In the genomic region with DNA sequence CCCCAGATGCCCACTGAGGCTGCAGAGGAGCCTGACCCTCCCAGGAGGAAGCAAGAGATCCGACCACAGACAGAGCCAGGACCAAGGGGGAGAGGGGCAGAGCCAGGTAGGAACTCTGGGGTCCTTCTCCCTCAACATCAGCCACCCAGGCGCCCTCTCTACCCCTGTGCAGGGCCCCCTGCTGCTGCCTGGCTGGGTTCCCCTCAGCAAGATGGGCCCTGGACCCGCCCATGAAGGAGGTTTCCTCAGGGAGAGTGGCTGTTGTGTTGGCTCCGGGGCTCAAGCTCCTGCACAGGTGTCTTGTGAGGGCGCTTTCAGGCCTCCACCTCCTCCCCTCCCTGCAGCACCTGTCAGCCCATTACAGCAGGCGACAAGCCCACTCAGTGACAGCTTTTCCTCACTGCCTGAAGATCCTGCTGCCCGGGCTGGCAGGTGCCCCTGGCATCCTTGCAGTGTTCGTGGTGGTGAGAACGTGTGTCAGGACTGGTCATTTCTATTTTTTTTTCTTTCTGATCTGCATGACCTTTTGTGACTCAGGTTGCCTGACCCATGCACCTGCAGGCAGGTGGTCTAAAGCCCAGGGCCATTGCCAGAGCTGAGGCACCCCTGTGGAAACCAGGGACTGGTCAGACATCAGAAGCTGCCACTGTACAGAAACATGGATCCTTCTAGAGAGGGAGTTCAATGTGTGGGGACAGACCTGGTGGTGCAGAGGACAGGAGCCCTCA, we compare ENCODE assay signal across 12 cellular contexts. TPM values are rescaled to one million over a fixed set of nuclear protein-coding genes. Genes with fewer than 3 reads are reported as not detected.
DNase-seq lines count a peak whose midpoint lies in the region; TF ChIP-seq lines count a peak whose summit lies in the region.
"Not testable (repeated sequence)": the region's sequence is repeated elsewhere in the genome, so short reads cannot be mapped to it uniquely, and the experiment has no call there.
"Had no signal": no experiment of that assay in that cellular context is flagged by ENCODE, and none has a peak within 500 bp of the region (broad histone marks: within the 10 kb centered on the region; RNA-seq: fewer than 3 reads in every experiment).

No MANE protein-coding gene starts in this region.

- H4K8ac ChIP-seq in H9 (replicated peaks; ENCODE audit: insufficient read length, low read depth, low read length), result not testable (repeated sequence)

- not testable (repeated sequence) for TF ChIP-seq CTCF in H9 (conservative IDR thresholded peaks at IDR 0.05); chondrocyte (IDR thresholded peaks at IDR 0.05); osteocyte (IDR thresholded peaks at IDR 0.05); testis (IDR thresholded peaks at IDR 0.05)

- H3K27me3 ChIP-seq in H9 (ENCODE audit: insufficient read depth, low read length); testis: not testable (repeated sequence)

- not testable (repeated sequence) for H4K91ac ChIP-seq in H9 (ENCODE audit: insufficient read length, low read depth, low read length)

- H4K20me1 ChIP-seq in H9 (ENCODE audit: control insufficient read depth, insufficient read depth, insufficient read length), result not testable (repeated sequence)

- DNase-seq in H9 (peak; percentile 4), chondrocyte (ENCODE audit: low spot score) (peak; percentile 41), cardiac septum (ENCODE audit: low spot score) (peak; percentile 66), osteocyte (ENCODE audit: extremely low spot score, unreplicated experiment) (peak; percentile 63), testis (peak; percentile 1)
- DNase-seq in activated CD4-positive, alpha-beta memory T cell treated with anti-CD3 and anti-CD28 coated beads for 36 hours, result peak; percentile 3
- peak; percentile 13 to 14 for DNase-seq in activated T-cell treated with anti-CD3 and anti-CD28 coated beads, Interleukin-2, amount 50 U/mL, for 48 hours

- not testable (repeated sequence) for H2BK5ac ChIP-seq in H9 (ENCODE audit: insufficient read length, low read length)

- not testable (repeated sequence) for H3K56ac ChIP-seq in H9 (ENCODE audit: insufficient read length, low read depth, low read length)

- H3T11ph ChIP-seq in H9 (ENCODE audit: low read length), result not testable (repeated sequence)

- not testable (repeated sequence) for H2AK5ac ChIP-seq in H9 (ENCODE audit: insufficient read length, low read length)

- H3K36me3 ChIP-seq in testis (ENCODE audit: low read depth, missing control alignments), result not testable (repeated sequence)

- not testable (repeated sequence) for H3K9me3 Mint-ChIP-seq in H9; activated CD4-positive, alpha-beta memory T cell treated with anti-CD3 and anti-CD28 coated beads for 36 hours; chondrocyte (ENCODE audit: low read depth); osteocyte (ENCODE audit: unreplicated experiment)

- H3K27me3 Mint-ChIP-seq in H9 (ENCODE audit: low read depth); activated CD4-positive, alpha-beta memory T cell treated with anti-CD3 and anti-CD28 coated beads for 36 hours; chondrocyte (ENCODE audit: low read depth); osteocyte (ENCODE audit: unreplicated experiment): not testable (repeated sequence)

- H3K79me1 ChIP-seq in H9 (ENCODE audit: insufficient read depth, low read depth, low read length, poor library complexity, severe bottlenecking), result not testable (repeated sequence)

- H2BK12ac ChIP-seq in H9 (ENCODE audit: insufficient read length, low read depth, low read length), result not testable (repeated sequence)

- H3K4me3 ChIP-seq in testis, result not testable (repeated sequence)

- not testable (repeated sequence) for H3K4me1 Mint-ChIP-seq in H9; activated CD4-positive, alpha-beta memory T cell treated with anti-CD3 and anti-CD28 coated beads for 36 hours (ENCODE audit: low read depth); chondrocyte (ENCODE audit: low read depth); osteocyte (ENCODE audit: unreplicated experiment)

- not testable (repeated sequence) for H2AFZ ChIP-seq in H9 (ENCODE audit: low read length)

- H4K5ac ChIP-seq in H9 (ENCODE audit: insufficient read length, low read depth, low read length), result not testable (repeated sequence)

- not testable (repeated sequence) for H2BK120ac ChIP-seq in H9 (ENCODE audit: low read depth, low read length, poor library complexity, severe bottlenecking)

- not testable (repeated sequence) for H3K23ac ChIP-seq in H9 (ENCODE audit: insufficient read length, low read depth, low read length)

- intact Hi-C loops in activated CD4-positive, alpha-beta memory T cell treated with anti-CD3 and anti-CD28 coated beads for 36 hours (cut with micrococcal nuclease); cardiac septum (cut with DNase I); testis (cut with DNase I; ENCODE audit: low total_unique reads): not testable (repeated sequence)

- not testable (repeated sequence) for H3K18ac ChIP-seq in H9 (ENCODE audit: insufficient read length, low read depth, low read length)

- H3K4me2 ChIP-seq in H9 (ENCODE audit: insufficient read depth, insufficient read length, low read length), result not testable (repeated sequence)

- not testable (repeated sequence) for H3K36me3 Mint-ChIP-seq in H9 (ENCODE audit: insufficient read depth in 1 of 3, low read depth in 3 of 3); activated CD4-positive, alpha-beta memory T cell treated with anti-CD3 and anti-CD28 coated beads for 36 hours; chondrocyte (ENCODE audit: low read depth); osteocyte (ENCODE audit: unreplicated experiment)

- not testable (repeated sequence) for H3K27ac ChIP-seq in H9 (ENCODE audit: insufficient read length, low read depth, low read length); testis

- not testable (repeated sequence) for H3K27ac Mint-ChIP-seq in H9; activated CD4-positive, alpha-beta memory T cell treated with anti-CD3 and anti-CD28 coated beads for 36 hours; chondrocyte (ENCODE audit: unreplicated experiment); osteocyte (ENCODE audit: unreplicated experiment)

- H3K9ac ChIP-seq in H9 (ENCODE audit: extremely low read depth, insufficient read length, low read length), result not testable (repeated sequence)

- H3K23me2 ChIP-seq in H9 (ENCODE audit: insufficient read length, low read depth, low read length, poor library complexity, severe bottlenecking), result not testable (repeated sequence)

- no CpG with 5 or more reads among the region's 9 CpGs for WGBS in H9 (ENCODE audit: extremely low coverage, insufficient read length, low lambda C conversion rate)
- 88 to 100% methylated on average over 5 to 6 of the region's 9 CpGs for WGBS in testis, 2 donors

- H3K79me2 ChIP-seq in H9 (ENCODE audit: insufficient read depth, low read length), result not testable (repeated sequence)

- not testable (repeated sequence) for H2BK15ac ChIP-seq in H9 (ENCODE audit: low read depth, low read length)

- H3K4me3 Mint-ChIP-seq in H9; activated CD4-positive, alpha-beta memory T cell treated with anti-CD3 and anti-CD28 coated beads for 36 hours; chondrocyte (ENCODE audit: unreplicated experiment); osteocyte (ENCODE audit: unreplicated experiment): not testable (repeated sequence)

- H3K4ac ChIP-seq in H9 (ENCODE audit: low read depth, low read length), result not testable (repeated sequence)

- POLR2A ChIA-PET in activated CD4-positive, alpha-beta memory T cell treated with anti-CD3 and anti-CD28 coated beads for 36 hours (lab: Charles Lee), result not testable (repeated sequence)

- H3K9me3 ChIP-seq in H9 (ENCODE audit: control insufficient read depth, low read depth, low read length); testis: not testable (repeated sequence)

- CTCF ChIA-PET in activated CD4-positive, alpha-beta memory T cell treated with anti-CD3 and anti-CD28 coated beads for 36 hours (lab: Charles Lee), result not testable (repeated sequence)

- not testable (repeated sequence) for TF ChIP-seq POLR2A in testis (IDR thresholded peaks at IDR 0.05)

- H3K4me1 ChIP-seq in H9 (ENCODE audit: insufficient read depth, low read length); testis: not testable (repeated sequence)

- H2BK20ac ChIP-seq in H9 (ENCODE audit: low read depth, low read length, poor library complexity, severe bottlenecking), result not testable (repeated sequence)

- H3K14ac ChIP-seq in H9 (ENCODE audit: insufficient read depth, low read length), result not testable (repeated sequence)

RNA-seq across cellular contexts. Expression of a gene that starts 37.0 kb away (rescaled TPM):
- total RNA-seq in H9 (2021) (not detected in 2 replicates), chondrocyte (not detected in 3 replicates), cardiac septum (not detected), osteocyte (not detected in 2 replicates), testis (10 to 100 TPM; 10.7 to 26.5 TPM)
- not detected for total RNA-seq in activated CD4-positive, alpha-beta memory T cell treated with anti-CD3 and anti-CD28 coated beads for 36 hours
- polyA plus RNA-seq in testis (ENCODE audit: insufficient read depth, low read depth, low replicate concordance), result 23.7 TPM
- total RNA-seq: Caco-2; CD4-positive, alpha-beta T cell; H1; HepG2 had no signal
- polyA plus RNA-seq: BJ, H1, HepG2 had no signal

Comparison
In these comparisons a context has a peak if more than half of its experiments do, and no peak if none do; other contexts are left out.
1. DNase-seq: peak in every context shown above with its lines; median percentile 66 in cardiac septum; 63 in osteocyte; 41 in chondrocyte; 14 in activated T-cell treated with anti-CD3 and anti-CD28 coated beads, Interleukin-2, amount 50 U/mL, for 48 hours; 4 in H9; 3 in activated CD4-positive, alpha-beta memory T cell treated with anti-CD3 and anti-CD28 coated beads for 36 hours; 1 in testis.
2. RNA of a gene that starts 37.0 kb away (total RNA-seq): 10.7 to 26.5 TPM in testis; not detected in activated CD4-positive, alpha-beta memory T cell treated with anti-CD3 and anti-CD28 coated beads for 36 hours, not detected in H9, not detected in chondrocyte, not detected in cardiac septum (single experiment) and not detected in osteocyte; every median in the first group is over 10 times any median in the second.